ENCODE assay signal across 24 cellular contexts in the genomic region with DNA sequence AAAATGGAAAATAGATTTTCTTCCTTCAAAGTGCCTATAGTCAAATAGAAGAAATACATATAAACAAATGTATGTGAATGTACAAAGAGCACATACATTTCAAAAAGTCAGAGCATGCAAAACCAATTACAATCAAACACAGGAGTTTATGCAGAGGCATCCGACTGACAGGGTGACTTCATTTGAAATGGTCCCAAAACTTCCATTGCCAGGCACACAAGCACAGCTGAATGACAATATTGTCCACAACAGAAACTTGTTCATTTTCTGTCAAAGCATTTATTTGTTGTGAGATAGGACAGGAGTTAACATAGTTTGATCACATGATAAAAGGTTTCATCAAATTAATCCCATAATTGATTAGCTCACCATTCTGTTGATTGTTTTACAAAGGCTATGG.
A peak's percentile ranks its signal among the peaks of the same experiment; 100 is the strongest.
DNase-seq lines count a peak whose midpoint lies in the region; ATAC-seq and TF ChIP-seq lines count a peak whose summit lies in the region.
"Had no signal": no experiment of that assay in that cellular context is flagged by ENCODE, and none has a peak within 500 bp of the region (broad histone marks: within the 10 kb centered on the region; RNA-seq: fewer than 3 reads in every experiment).

No MANE protein-coding gene starts in this region.

- H3K4me3 ChIP-seq in SJCRH30: no peak overlapping the region
- H3K4me3 ChIP-seq: BLaER1, GM12878 had no signal

- H3K36me3 ChIP-seq in SJCRH30: no peaks in the 10 kb centered on the region
- H3K36me3 ChIP-seq: BLaER1 had no signal

- H3K9me3 ChIP-seq in SJCRH30 (replicated peaks): no peaks in the 10 kb centered on the region
- H3K9me3 ChIP-seq: BLaER1 had no signal

- DNase-seq in Ammon's horn (ENCODE audit: low spot score) (peak; percentile 36), SJCRH30 (peak in 1 of 2 experiments; percentile 8), globus pallidus (ENCODE audit: low spot score) (peak; percentile 57), pons (ENCODE audit: low spot score) (peak; percentile 71), NCI-H82 treated with DMSO at 0.1 percent for 48 hours (lab: John Stamatoyannopoulos, UW; ENCODE audit: unreplicated experiment) (no peak), GM13977 (ENCODE audit: low spot score) (no peak), MV-4-11 (lab: John Stamatoyannopoulos, UW) (no peak)
- DNase-seq: 8988T; ACHN; C1 segment of cervical spinal cord; CD4-positive, alpha-beta memory T cell; CD4-positive, CD25-positive, alpha-beta regulatory T cell; CD8-positive, alpha-beta memory T cell; COR-L47; DMS 273 treated with DMSO at 0.1 percent for 48 hours; DMS153; DMS53; DMS79; DND-41; EL; GDM1 had no signal

- H3K27ac ChIP-seq in SJCRH30: peak overlapping the region; percentile 77
- H3K27ac ChIP-seq: BLaER1 had no signal

- no peaks in the 10 kb centered on the region for H3K27me3 ChIP-seq in SJCRH30
- H3K27me3 ChIP-seq: BLaER1 had no signal

- in situ Hi-C loops in GM13977 (cut with MboI; ENCODE audit: low pct_unique_long_range_greater_than_20kb, low sequenced_read_pairs, unreplicated experiment): no loop called here

- ATAC-seq in HG03135 (IDR thresholded peaks at IDR 0.05; ENCODE audit: unreplicated experiment): no peak
- ATAC-seq: GM12878 had no signal

- no peak for TF ChIP-seq CTCF in GM13977 (IDR thresholded peaks at IDR 0.05; ENCODE audit: extremely low read depth, insufficient read depth, missing control alignments)

- H3K4me1 ChIP-seq in SJCRH30: peaks cover 20% of the 10 kb centered on the region
- H3K4me1 ChIP-seq: BLaER1 had no signal

Comparison
In these comparisons a context has a peak if more than half of its experiments do, and no peak if none do; other contexts are left out.
1. DNase-seq: peak in Ammon's horn (single experiment), globus pallidus (single experiment) and pons (single experiment); none in NCI-H82 treated with DMSO at 0.1 percent for 48 hours (single experiment), GM13977 (single experiment) and MV-4-11 (single experiment).